8 cellular contexts compared by ENCODE assay signal in genomic region chr9:137550241-137550621, GRCh38. TPM values are rescaled to one million over a fixed set of nuclear protein-coding genes. Genes with fewer than 3 reads are reported as not detected.
A peak's percentile ranks its signal among the peaks of the same experiment; 100 is the strongest.
DNase-seq lines count a peak whose midpoint lies in the region; ATAC-seq and TF ChIP-seq lines count a peak whose summit lies in the region.

PNPLA7 (minus strand) TSS chr9:137550402; CDS start chr9:137550197, 205 bp downstream.

- H3K4me3 ChIP-seq in CD4-positive, CD25-positive, alpha-beta regulatory T cell (ENCODE audit: low read depth, low read length), result peak within 1 kb of the TSS; percentile 70
- H3K4me3 ChIP-seq in NT2/D1 (ENCODE audit: insufficient read length, low read depth) (peak within 1 kb of the TSS; percentile 59), epithelial cell of proximal tubule (ENCODE audit: low read depth, low read length) (peak within 1 kb of the TSS; percentile 67)

- H3K36me3 Mint-ChIP-seq in CD4-positive, CD25-positive, alpha-beta regulatory T cell, result peaks cover 1% of the 10 kb centered on the region
- peaks cover 7% of the 10 kb centered on the region for H3K36me3 Mint-ChIP-seq in mesothelial cell of epicardium

- H3K9me3 Mint-ChIP-seq in CD4-positive, CD25-positive, alpha-beta regulatory T cell, result peaks cover 0 to 2% (median 0%) of the 10 kb centered on the region in 7 donors
- peaks cover 4% of the 10 kb centered on the region for H3K9me3 Mint-ChIP-seq in mesothelial cell of epicardium

- ATAC-seq in CD4-positive, CD25-positive, alpha-beta regulatory T cell (ENCODE audit: low read depth in 2 of 2), result peak in 1 of 2 donors; percentile 16
- no peak for ATAC-seq in HG02623 (IDR thresholded peaks at IDR 0.05; ENCODE audit: unreplicated experiment)

- peaks cover 15% of the 10 kb centered on the region for H3K4me1 ChIP-seq in CD4-positive, CD25-positive, alpha-beta regulatory T cell (ENCODE audit: control insufficient read depth, insufficient read depth, low read length, poor library complexity, severe bottlenecking)
- H3K4me1 ChIP-seq in NT2/D1 (ENCODE audit: insufficient read depth, insufficient read length), result peaks cover 2% of the 10 kb centered on the region

- H3K27me3 ChIP-seq in CD4-positive, CD25-positive, alpha-beta regulatory T cell (ENCODE audit: control insufficient read depth, insufficient read depth, low read length), result no peaks in the 10 kb centered on the region
- H3K27me3 ChIP-seq in NT2/D1 (ENCODE audit: insufficient read depth, insufficient read length), result no peaks in the 10 kb centered on the region

- H3K4me1 Mint-ChIP-seq in CD4-positive, CD25-positive, alpha-beta regulatory T cell, result peaks cover 0 to 30% (median 12%) of the 10 kb centered on the region in 4 donors
- H3K4me1 Mint-ChIP-seq in mesothelial cell of epicardium, result peaks cover 12% of the 10 kb centered on the region

- no peak for TF ChIP-seq CTCF in epithelial cell of proximal tubule (conservative IDR thresholded peaks at IDR 0.05; ENCODE audit: low read depth, low read length)
- no peak for TF ChIP-seq CTCF in mesothelial cell of epicardium (IDR thresholded peaks at IDR 0.05; ENCODE audit: unreplicated experiment)

- H3K27ac ChIP-seq in CD4-positive, CD25-positive, alpha-beta regulatory T cell (ENCODE audit: insufficient read depth, low read length, poor library complexity, severe bottlenecking), result peak within 1 kb of the TSS; percentile 76

- H3K9ac ChIP-seq in NT2/D1 (ENCODE audit: insufficient read length, low read depth), result peak within 1 kb of the TSS; percentile 77

- H3K27ac Mint-ChIP-seq in CD4-positive, CD25-positive, alpha-beta regulatory T cell, result peak within 1 kb of the TSS; percentile 80 to 92 (median 82)
- peak within 1 kb of the TSS; percentile 88 for H3K27ac Mint-ChIP-seq in mesothelial cell of epicardium

- peak within 1 kb of the TSS; percentile 88 to 95 (median 94) for H3K4me3 Mint-ChIP-seq in CD4-positive, CD25-positive, alpha-beta regulatory T cell
- peak within 1 kb of the TSS; percentile 84 for H3K4me3 Mint-ChIP-seq in mesothelial cell of epicardium

- peaks cover 1% of the 10 kb centered on the region for H3K36me3 ChIP-seq in CD4-positive, CD25-positive, alpha-beta regulatory T cell (ENCODE audit: control insufficient read depth, insufficient read depth, low read length)
- H3K36me3 ChIP-seq in NT2/D1 (ENCODE audit: insufficient read depth, insufficient read length, low read length), result peaks cover 29% of the 10 kb centered on the region

- no peaks in the 10 kb centered on the region for H3K9me3 ChIP-seq in CD4-positive, CD25-positive, alpha-beta regulatory T cell (ENCODE audit: control insufficient read depth in 2 of 2, low read length in 2 of 2)
- H3K9me3 ChIP-seq in NT2/D1 (ENCODE audit: insufficient read depth, low read length), result peaks cover 16% of the 10 kb centered on the region; the same call in 1 of the 2 replicates

- no peaks in the 10 kb centered on the region for H3K27me3 Mint-ChIP-seq in CD4-positive, CD25-positive, alpha-beta regulatory T cell
- H3K27me3 Mint-ChIP-seq in mesothelial cell of epicardium (ENCODE audit: low read depth), result no peaks in the 10 kb centered on the region

- peak; percentile 31 to 72 (median 52) for DNase-seq in CD4-positive, CD25-positive, alpha-beta regulatory T cell
- peak in 73 of 76 experiments; percentile 11 to 90 (median 75) for DNase-seq in HUDEP-2 (lab: John Stamatoyannopoulos, UW; ENCODE audit: unreplicated experiment in 76 of 76)
- peak; percentile 74 for DNase-seq in NT2/D1 (ENCODE audit: low read depth, low spot score)
- DNase-seq in activated T-cell treated with anti-CD3 and anti-CD28 coated beads, Interleukin-2, amount 50 U/mL, for 1 hour, result peak; percentile 55
- no peak for DNase-seq in epithelial cell of proximal tubule (ENCODE audit: low read depth)
- DNase-seq in mesothelial cell of epicardium (ENCODE audit: low spot score in 2 of 2, unreplicated experiment in 2 of 2), result peak; percentile 53 to 67
- peak; percentile 10 to 55 (median 36) for DNase-seq in stimulated activated naive CD4-positive, alpha-beta T cell (lab: John Stamatoyannopoulos, UW)

RNA-seq across cellular contexts. Expression of gene PNPLA7, which starts in this region (rescaled TPM):
- 12.4 TPM for total RNA-seq in CD4-positive, CD25-positive, alpha-beta regulatory T cell
- 1 to 10 TPM; 1.4 to 2.5 (median 1.7) TPM for polyA plus RNA-seq in CD4-positive, CD25-positive, alpha-beta regulatory T cell
- total RNA-seq in epithelial cell of proximal tubule (under 0.01 and 0.06 TPM in 2 replicates), mesothelial cell of epicardium (5.3 to 5.7 TPM (median 5.6 TPM) in 3 replicates)
